25 cellular contexts compared by ENCODE assay signal in the genomic region with DNA sequence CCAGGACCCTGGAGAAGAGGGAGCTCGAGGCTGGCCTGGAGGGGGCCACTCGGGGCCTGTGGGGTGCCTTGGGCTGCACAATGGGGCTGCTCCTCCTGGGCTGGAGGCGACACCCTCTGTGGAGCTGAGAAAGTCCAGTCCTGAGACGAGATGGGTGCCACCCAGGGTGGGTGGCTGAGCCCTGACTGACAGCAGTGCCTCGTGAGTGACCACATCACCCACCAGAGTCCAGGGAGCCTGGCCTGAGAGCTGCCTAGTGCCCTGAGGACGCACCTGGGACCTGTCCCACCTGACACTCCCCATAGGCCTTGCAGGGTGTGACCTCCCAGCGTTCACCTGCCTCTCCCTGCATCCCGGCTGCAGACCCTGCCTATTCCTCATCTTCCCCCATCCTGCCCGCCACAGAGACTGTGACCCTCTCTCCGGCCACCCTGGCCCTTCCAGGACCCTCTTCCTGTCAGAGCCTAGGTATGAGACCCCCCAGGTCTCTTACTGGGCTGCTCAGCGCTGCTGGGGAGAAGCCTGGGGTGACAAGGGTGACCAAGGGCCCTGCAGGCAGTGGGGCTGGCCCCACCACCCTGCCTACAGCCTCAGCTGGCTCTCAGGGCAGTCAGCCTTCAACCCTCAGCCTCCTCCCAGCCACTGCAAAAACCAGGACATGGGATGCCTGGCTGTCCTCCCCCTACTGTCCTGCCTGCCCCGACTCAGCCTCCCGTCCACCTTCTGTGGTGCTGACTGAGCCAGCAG. TPM values are rescaled to one million over a fixed set of nuclear protein-coding genes. Genes with fewer than 3 reads are reported as not detected.
"Had no signal": no experiment of that assay in that cellular context is flagged by ENCODE, and none has a peak within 500 bp of the region (broad histone marks: within the 10 kb centered on the region; RNA-seq: fewer than 3 reads in every experiment).

No MANE protein-coding gene starts in this region.

- FAIRE-seq: endometrium, keratinocyte, TTC549 had no signal

- H3K27ac ChIP-seq: brain microvascular endothelial cell, coronary artery, skin epidermis had no signal

- H3K27ac Mint-ChIP-seq: activated CD4-positive, alpha-beta memory T cell treated with anti-CD3 and anti-CD28 coated beads for 36 hours; activated CD4-positive, alpha-beta T cell treated with anti-CD3 and anti-CD28 coated beads for 36 hours; activated CD8-positive, alpha-beta memory T cell treated with anti-CD3 and anti-CD28 coated beads, Interleukin-2, amount 10 ng/mL, durations not matched to agents 7 days and 5 days; activated T-helper 17 cell treated with anti-CD3 and anti-CD28 coated beads, Interleukin-2, amount 50 U/mL, for 72 hours; progenitor cell of endocrine pancreas; T-helper 2 cell treated with Interferon-gamma antibody and Interleukin-4, amounts not matched to agents 5 μg/mL and 100 μg/mL, for 36 hours had no signal

- H3K9me3 Mint-ChIP-seq: activated CD4-positive, alpha-beta memory T cell treated with anti-CD3 and anti-CD28 coated beads for 36 hours; activated T-helper 17 cell treated with anti-CD3 and anti-CD28 coated beads, Interleukin-2, amount 50 U/mL, for 72 hours; central memory CD8-positive, alpha-beta T cell; nephron progenitor cell; T-helper 2 cell treated with Interferon-gamma antibody and Interleukin-4, amounts not matched to agents 5 μg/mL and 100 μg/mL, for 36 hours had no signal

- H3K4me3 Mint-ChIP-seq: activated CD4-positive, alpha-beta memory T cell treated with anti-CD3 and anti-CD28 coated beads for 36 hours; activated CD4-positive, alpha-beta T cell treated with anti-CD3 and anti-CD28 coated beads for 36 hours; activated CD8-positive, alpha-beta memory T cell treated with anti-CD3 and anti-CD28 coated beads, Interleukin-2, amount 10 ng/mL, durations not matched to agents 7 days and 5 days; activated T-helper 17 cell treated with anti-CD3 and anti-CD28 coated beads, Interleukin-2, amount 50 U/mL, for 72 hours; central memory CD8-positive, alpha-beta T cell; nephron progenitor cell; T-helper 2 cell treated with Interferon-gamma antibody and Interleukin-4, amounts not matched to agents 5 μg/mL and 100 μg/mL, for 36 hours had no signal

- H3K36me3 ChIP-seq: brain microvascular endothelial cell had no signal

- H3K27me3 ChIP-seq: brain microvascular endothelial cell had no signal

- H3K27me3 Mint-ChIP-seq: activated CD4-positive, alpha-beta memory T cell treated with anti-CD3 and anti-CD28 coated beads for 36 hours; activated CD4-positive, alpha-beta T cell treated with anti-CD3 and anti-CD28 coated beads for 36 hours; activated CD8-positive, alpha-beta memory T cell treated with anti-CD3 and anti-CD28 coated beads, Interleukin-2, amount 10 ng/mL, durations not matched to agents 7 days and 5 days; activated T-helper 17 cell treated with anti-CD3 and anti-CD28 coated beads, Interleukin-2, amount 50 U/mL, for 72 hours; progenitor cell of endocrine pancreas had no signal

- H3K4me1 Mint-ChIP-seq: activated CD8-positive, alpha-beta memory T cell treated with anti-CD3 and anti-CD28 coated beads, Interleukin-2, amount 10 ng/mL, durations not matched to agents 7 days and 5 days; activated T-helper 17 cell treated with anti-CD3 and anti-CD28 coated beads, Interleukin-2, amount 50 U/mL, for 72 hours; central memory CD8-positive, alpha-beta T cell; nephron progenitor cell had no signal

- DNase-seq: activated CD4-positive, alpha-beta memory T cell treated with anti-CD3 and anti-CD28 coated beads for 36 hours; activated CD4-positive, alpha-beta T cell treated with anti-CD3 and anti-CD28 coated beads for 36 hours; activated CD8-positive, alpha-beta memory T cell treated with anti-CD3 and anti-CD28 coated beads, Interleukin-2, amount 10 ng/mL, durations not matched to agents 7 days and 5 days; activated naive CD4-positive, alpha-beta T cell treated with anti-CD3 and anti-CD28 coated beads, Interleukin-2, amount 50 U/mL, for 16 hours; brain microvascular endothelial cell; erythroblast; foreskin melanocyte; glutamatergic neuron; nephron progenitor cell; occipital lobe; stimulated activated CD4-positive, alpha-beta T cell treated with anti-CD3 and anti-CD28 coated beads, Interleukin-15, amount 100 ng/mL, for 24 hours; stimulated activated CD4-positive, alpha-beta T cell treated with anti-CD3 and anti-CD28 coated beads, Interleukin-2, amount 100 ng/mL, for 48 hours had no signal

- ATAC-seq: activated CD4-positive, alpha-beta T cell treated with anti-CD3 and anti-CD28 coated beads for 36 hours; activated CD8-positive, alpha-beta memory T cell treated with anti-CD3 and anti-CD28 coated beads, Interleukin-2, amount 10 ng/mL, durations not matched to agents 7 days and 5 days; activated T-helper 17 cell treated with anti-CD3 and anti-CD28 coated beads, Interleukin-2, amount 50 U/mL, for 72 hours; left lobe of liver had no signal

- H3K4me3 ChIP-seq: coronary artery, skin epidermis had no signal

RNA-seq across cellular contexts. Expression of gene TNFRSF13B, which starts 41.2 kb away (rescaled TPM):
- total RNA-seq: activated CD4-positive, alpha-beta memory T cell treated with anti-CD3 and anti-CD28 coated beads for 36 hours; activated CD4-positive, alpha-beta T cell treated with anti-CD3 and anti-CD28 coated beads for 36 hours; activated CD8-positive, alpha-beta memory T cell treated with anti-CD3 and anti-CD28 coated beads, Interleukin-2, amount 10 ng/mL, durations not matched to agents 7 days and 5 days; activated T-helper 17 cell treated with anti-CD3 and anti-CD28 coated beads, Interleukin-2, amount 50 U/mL, for 72 hours; aorta; left lobe of liver; myocyte; occipital lobe; progenitor cell of endocrine pancreas; urinary bladder had no signal
- polyA plus RNA-seq: aorta, keratinocyte had no signal
